In genomic region chr19:8487137-8487851, GRCh38 we compare ENCODE assay signal across 8 cellular contexts. TPM values are rescaled to one million over a fixed set of nuclear protein-coding genes. Genes with fewer than 3 reads are reported as not detected.
DNase-seq lines count a peak whose midpoint lies in the region; ATAC-seq and TF ChIP-seq lines count a peak whose summit lies in the region.

No MANE protein-coding gene starts in this region.

- H3K9me3 ChIP-seq in adrenal gland (replicated peaks in 1 of 3) = no peaks in the 10 kb centered on the region
- H3K9me3 ChIP-seq in neural progenitor cell (ENCODE audit: low read depth) = no peaks in the 10 kb centered on the region

- no peaks in the 10 kb centered on the region for H3K9me3 Mint-ChIP-seq in neural progenitor cell

- intact Hi-C loops in adrenal gland (cut with DNase I) = no loop called here

- H3K36me3 ChIP-seq in adrenal gland (replicated peaks in 1 of 2) = peaks cover 0 to 72% of the 10 kb centered on the region in 2 donors
- no peaks in the 10 kb centered on the region for H3K36me3 ChIP-seq in neural progenitor cell

- peaks cover 57% of the 10 kb centered on the region for H3F3A ChIP-seq in neural progenitor cell (ENCODE audit: low read depth)

- 66 to 76% (median 70%) methylated on average over 9 to 13 of the region's 13 CpGs for WGBS in adrenal gland, 4 donors

- H3K4me2 ChIP-seq in neural progenitor cell = peak overlapping the region; percentile 70

- H3K27ac ChIP-seq in adrenal gland (peak overlapping the region in 2 of 5 donors; percentile 32 to 59), neural progenitor cell (peak overlapping the region; percentile 97)

- H3K27me3 ChIP-seq in adrenal gland = no peaks in the 10 kb centered on the region
- H3K27me3 ChIP-seq in neural progenitor cell = no peaks in the 10 kb centered on the region

- H3K79me2 ChIP-seq in neural progenitor cell (ENCODE audit: low read depth) = peaks cover 45% of the 10 kb centered on the region

- peaks cover 56% of the 10 kb centered on the region for H4K20me1 ChIP-seq in neural progenitor cell (ENCODE audit: low read depth)

- H3K36me3 Mint-ChIP-seq in neural progenitor cell = peaks cover 39% of the 10 kb centered on the region

- H2AFZ ChIP-seq in neural progenitor cell (replicated peaks) = no peak overlapping the region

- no peak overlapping the region for H3K4me3 ChIP-seq in adrenal gland
- H3K4me3 ChIP-seq in neural progenitor cell = no peak overlapping the region

- no peak overlapping the region for H3K4me3 Mint-ChIP-seq in neural progenitor cell

- DNase-seq in SIG-M5 treated with dmso at 0.1 percent for 504 hours (lab: John Stamatoyannopoulos, UW; ENCODE audit: unreplicated experiment) (peak; percentile 97), adrenal gland (peak in 4 of 7 donors; percentile 40 to 69 (median 60)), neural progenitor cell (ENCODE audit: low spot score) (no peak), NCI-H1417 treated with DMSO at 0.1 percent for 48 hours (lab: John Stamatoyannopoulos, UW) (no peak), NCI-H524 treated with DMSO at 0.1 percent for 48 hours (lab: John Stamatoyannopoulos, UW) (no peak), AG08396 (ENCODE audit: low spot score) (no peak), NCI-H2196 (lab: John Stamatoyannopoulos, UW; ENCODE audit: unreplicated experiment) (no peak)

- peaks cover 30% of the 10 kb centered on the region for H3K4me1 Mint-ChIP-seq in neural progenitor cell

- TF ChIP-seq CTCF in adrenal gland (IDR thresholded peaks at IDR 0.05) = no peak
- TF ChIP-seq CTCF in neural progenitor cell (IDR thresholded peaks at IDR 0.05) = no peak

- H3K9ac ChIP-seq in neural progenitor cell = no peak overlapping the region

- H3K27ac Mint-ChIP-seq in neural progenitor cell = peak overlapping the region; percentile 92

- no peak for TF ChIP-seq POLR2A in adrenal gland (IDR thresholded peaks at IDR 0.05)

- peak; percentile 73 for ATAC-seq in GM18861 (IDR thresholded peaks at IDR 0.05; ENCODE audit: unreplicated experiment)

- peaks cover 8% of the 10 kb centered on the region for H3K27me3 Mint-ChIP-seq in neural progenitor cell (ENCODE audit: insufficient read depth, low read depth)

- H3K4me1 ChIP-seq in adrenal gland (replicated peaks in 1 of 2) = no peaks in the 10 kb centered on the region
- peaks cover 41% of the 10 kb centered on the region for H3K4me1 ChIP-seq in neural progenitor cell

RNA-seq across cellular contexts. Expression of gene PRAM1, which starts 15.1 kb away (rescaled TPM):
- total RNA-seq in adrenal gland (1 to 10 TPM in 6 of 8 donors, under 1 TPM in 2; 0.24 to 3.1 (median 2.0) TPM), neural progenitor cell (ENCODE audit: low replicate concordance) (0.22 and 0.56 TPM in 2 replicates)
- polyA plus RNA-seq in adrenal gland = 10 to 100 TPM in 1 of 3 donors, 1 to 10 TPM in 1, under 1 TPM in 1; 0.20 to 21.4 (median 4.4) TPM

RNA-seq across cellular contexts. Expression of gene ZNF414, which starts 26.7 kb away (rescaled TPM):
- total RNA-seq in adrenal gland = 10 to 100 TPM; 17.5 to 64.6 (median 25.5) TPM
- 100 to 1,000 TPM in 1 of 3 donors, 10 to 100 TPM in 1, 1 to 10 TPM in 1; 5.2 to 103 (median 49.6) TPM for polyA plus RNA-seq in adrenal gland
- total RNA-seq in neural progenitor cell (ENCODE audit: low replicate concordance) = 1.8 and 8.9 TPM in 2 replicates

RNA-seq across cellular contexts. Expression of gene HNRNPM, which starts 42.5 kb away (rescaled TPM):
- total RNA-seq in adrenal gland (100 to 1,000 TPM in 4 of 8 donors, 10 to 100 TPM in 4; 51.7 to 164 (median 95.5) TPM), neural progenitor cell (ENCODE audit: low replicate concordance) (118 and 156 TPM in 2 replicates)
- 100 to 1,000 TPM in 1 of 3 donors, 10 to 100 TPM in 2; 65.0 to 262 (median 76.7) TPM for polyA plus RNA-seq in adrenal gland

Comparison
In these comparisons a context has a peak if more than half of its experiments do, and no peak if none do; other contexts are left out.
1. DNase-seq: peak in SIG-M5 treated with dmso at 0.1 percent for 504 hours (single experiment) and adrenal gland (4 of 7); none in neural progenitor cell (single experiment), NCI-H1417 treated with DMSO at 0.1 percent for 48 hours (single experiment), NCI-H524 treated with DMSO at 0.1 percent for 48 hours (single experiment), AG08396 (single experiment) and NCI-H2196 (single experiment).